ENCODE assay signal across 30 cellular contexts in the genomic region with DNA sequence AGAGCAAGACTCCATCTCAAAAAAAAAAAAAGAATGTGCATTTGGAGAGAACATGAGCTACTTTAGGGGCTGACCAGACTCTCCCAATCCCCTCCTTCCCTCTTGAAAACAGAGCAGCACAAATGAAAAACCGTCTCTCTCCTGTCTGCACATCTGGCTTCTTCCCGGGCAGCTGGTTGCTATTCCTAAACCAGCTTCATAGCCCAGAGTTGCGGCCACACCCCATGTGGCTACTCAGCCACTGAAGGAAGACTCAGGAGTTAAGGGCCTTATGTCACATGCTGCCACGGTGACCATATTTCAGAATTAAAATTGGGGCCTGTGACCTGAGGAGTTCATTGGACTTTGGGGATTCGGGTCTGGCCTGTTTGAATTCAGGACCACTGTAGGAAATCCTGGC.
"Had no signal": no experiment of that assay in that cellular context is flagged by ENCODE, and none has a peak within 500 bp of the region (broad histone marks: within the 10 kb centered on the region; RNA-seq: fewer than 3 reads in every experiment).

No MANE protein-coding gene starts in this region.

- H3K4me3 ChIP-seq: ascending aorta, cardiac muscle cell, Peyer's patch, SJSA1 had no signal

- H3K4me3 Mint-ChIP-seq: activated CD4-positive, alpha-beta T cell treated with anti-CD3 and anti-CD28 coated beads, Interleukin-2, amount 10 ng/mL, durations not matched to agents 7 days and 5 days; activated CD8-positive, alpha-beta T cell treated with anti-CD3 and anti-CD28 coated beads, Interleukin-2, amount 10 ng/mL, durations not matched to agents 7 days and 5 days; activated naive CD4-positive, alpha-beta T cell treated with anti-CD3 and anti-CD28 coated beads, Interleukin-2, amount 50 U/mL, for 24 hours; activated naive CD8-positive, alpha-beta T cell treated with anti-CD3 and anti-CD28 coated beads, Interleukin-2, amount 10 ng/mL, durations not matched to agents 7 days and 5 days; activated T-cell treated with anti-CD3 and anti-CD28 coated beads, Interleukin-2, amount 50 U/mL, for 24 hours; central memory CD8-positive, alpha-beta T cell; T-helper 1 cell treated with Interleukin-12 subunit alpha and Interleukin-12 subunit beta and Interleukin-4 antibody, amounts not matched to agents 30 μg/mL and 1 μg/mL, for 36 hours; T-helper 2 cell treated with Interferon-gamma antibody and Interleukin-4, amounts not matched to agents 5 μg/mL and 100 μg/mL, for 36 hours had no signal

- H3K4me1 ChIP-seq: ascending aorta, Peyer's patch, SJSA1 had no signal

- H3K36me3 Mint-ChIP-seq: activated naive CD8-positive, alpha-beta T cell treated with anti-CD3 and anti-CD28 coated beads, Interleukin-2, amount 10 ng/mL, durations not matched to agents 7 days and 5 days had no signal

- DNase-seq: activated CD4-positive, alpha-beta T cell treated with anti-CD3 and anti-CD28 coated beads, Interleukin-2, amount 10 ng/mL, durations not matched to agents 7 days and 5 days; activated CD4-positive, alpha-beta T cell treated with anti-CD3 and anti-CD28 coated beads, Interleukin-2, amount 50 U/mL, for 48 hours; activated CD8-positive, alpha-beta T cell treated with anti-CD3 and anti-CD28 coated beads, Interleukin-2, amount 10 ng/mL, durations not matched to agents 7 days and 5 days; activated gamma-delta T cell; activated naive CD4-positive, alpha-beta T cell treated with Interleukin-2 at 50 U/mL for 16 hours; activated naive CD8-positive, alpha-beta T cell treated with anti-CD3 and anti-CD28 coated beads, Interleukin-2, amount 10 ng/mL, durations not matched to agents 7 days and 5 days; activated T-cell treated with anti-CD3 and anti-CD28 coated beads, Interleukin-2, amount 50 U/mL, for 24 hours; amygdala; Karpas-422; KBM-7; NCI-H1105; NCI-H1417 treated with DMSO at 0.1 percent for 48 hours; NCI-H187 treated with DMSO at 0.1 percent for 48 hours; NCI-H2081; NCI-H345; NCI-H526 treated with DMSO at 0.1 percent for 48 hours; NCI-H774; Peyer's patch; RPMI8226; SHP77 treated with DMSO at 0.1 percent for 48 hours; SK-N-SH had no signal

- H3K27ac Mint-ChIP-seq: activated CD4-positive, alpha-beta T cell treated with anti-CD3 and anti-CD28 coated beads, Interleukin-2, amount 10 ng/mL, durations not matched to agents 7 days and 5 days; activated CD8-positive, alpha-beta T cell treated with anti-CD3 and anti-CD28 coated beads, Interleukin-2, amount 10 ng/mL, durations not matched to agents 7 days and 5 days; activated naive CD4-positive, alpha-beta T cell treated with anti-CD3 and anti-CD28 coated beads, Interleukin-2, amount 50 U/mL, for 24 hours; activated naive CD8-positive, alpha-beta T cell treated with anti-CD3 and anti-CD28 coated beads, Interleukin-2, amount 10 ng/mL, durations not matched to agents 7 days and 5 days; activated T-cell treated with anti-CD3 and anti-CD28 coated beads, Interleukin-2, amount 50 U/mL, for 24 hours; activated T-helper 2 cell treated with anti-CD3 and anti-CD28 coated beads, Interferon-gamma antibody, Interleukin-2, Interleukin-4, amounts not matched to agents 10 μg/mL and 5 μg/mL and 100 μg/mL, durations not matched to agents 14 hours and 24 hours and 36 hours; T-helper 1 cell treated with Interleukin-12 subunit alpha and Interleukin-12 subunit beta and Interleukin-4 antibody, amounts not matched to agents 30 μg/mL and 1 μg/mL, for 36 hours; T-helper 2 cell treated with Interferon-gamma antibody and Interleukin-4, amounts not matched to agents 5 μg/mL and 100 μg/mL, for 36 hours had no signal

- H3K4me1 Mint-ChIP-seq: activated CD4-positive, alpha-beta T cell treated with anti-CD3 and anti-CD28 coated beads, Interleukin-2, amount 10 ng/mL, durations not matched to agents 7 days and 5 days; activated naive CD4-positive, alpha-beta T cell treated with anti-CD3 and anti-CD28 coated beads, Interleukin-2, amount 50 U/mL, for 24 hours; activated naive CD8-positive, alpha-beta T cell treated with anti-CD3 and anti-CD28 coated beads, Interleukin-2, amount 10 ng/mL, durations not matched to agents 7 days and 5 days; central memory CD8-positive, alpha-beta T cell had no signal

- H3K27me3 ChIP-seq: ascending aorta, cardiac muscle cell, Peyer's patch, SJSA1 had no signal

- H3K27ac ChIP-seq: ascending aorta, Peyer's patch, SJSA1 had no signal

- H3K27me3 Mint-ChIP-seq: activated CD4-positive, alpha-beta T cell treated with anti-CD3 and anti-CD28 coated beads, Interleukin-2, amount 10 ng/mL, durations not matched to agents 7 days and 5 days; activated naive CD4-positive, alpha-beta T cell treated with anti-CD3 and anti-CD28 coated beads, Interleukin-2, amount 50 U/mL, for 24 hours; activated naive CD8-positive, alpha-beta T cell treated with anti-CD3 and anti-CD28 coated beads, Interleukin-2, amount 10 ng/mL, durations not matched to agents 7 days and 5 days; activated T-cell treated with anti-CD3 and anti-CD28 coated beads, Interleukin-2, amount 50 U/mL, for 24 hours; central memory CD8-positive, alpha-beta T cell had no signal

- FAIRE-seq: TTC549 had no signal

- H3K9me3 ChIP-seq: ascending aorta, Peyer's patch, SJSA1, SK-N-SH had no signal

- H3K36me3 ChIP-seq: ascending aorta, cardiac muscle cell, Peyer's patch, SJSA1 had no signal

- ATAC-seq: activated CD8-positive, alpha-beta T cell treated with anti-CD3 and anti-CD28 coated beads, Interleukin-2, amount 10 ng/mL, durations not matched to agents 7 days and 5 days had no signal

- H3K9me3 Mint-ChIP-seq: activated CD4-positive, alpha-beta T cell treated with anti-CD3 and anti-CD28 coated beads, Interleukin-2, amount 10 ng/mL, durations not matched to agents 7 days and 5 days; activated naive CD4-positive, alpha-beta T cell treated with anti-CD3 and anti-CD28 coated beads, Interleukin-2, amount 50 U/mL, for 24 hours; activated naive CD8-positive, alpha-beta T cell treated with anti-CD3 and anti-CD28 coated beads, Interleukin-2, amount 10 ng/mL, durations not matched to agents 7 days and 5 days; activated T-cell treated with anti-CD3 and anti-CD28 coated beads, Interleukin-2, amount 50 U/mL, for 24 hours; activated T-helper 2 cell treated with anti-CD3 and anti-CD28 coated beads, Interferon-gamma antibody, Interleukin-2, Interleukin-4, amounts not matched to agents 10 μg/mL and 5 μg/mL and 100 μg/mL, durations not matched to agents 14 hours and 24 hours and 36 hours; central memory CD8-positive, alpha-beta T cell; T-helper 1 cell treated with Interleukin-12 subunit alpha and Interleukin-12 subunit beta and Interleukin-4 antibody, amounts not matched to agents 30 μg/mL and 1 μg/mL, for 36 hours; T-helper 2 cell treated with Interferon-gamma antibody and Interleukin-4, amounts not matched to agents 5 μg/mL and 100 μg/mL, for 36 hours had no signal
